16 cellular contexts compared by ENCODE assay signal in genomic region chr7:1223196-1224092, GRCh38. TPM values are rescaled to one million over a fixed set of nuclear protein-coding genes. Genes with fewer than 3 reads are reported as not detected.
DNase-seq lines count a peak whose midpoint lies in the region; FAIRE-seq and TF ChIP-seq lines count a peak whose summit lies in the region.
"Had no signal": no experiment of that assay in that cellular context is flagged by ENCODE, and none has a peak within 500 bp of the region (broad histone marks: within the 10 kb centered on the region; RNA-seq: fewer than 3 reads in every experiment).

No MANE protein-coding gene starts in this region.

- H3K4me3 ChIP-seq in breast epithelium (no peak overlapping the region), PC-9 (no peak overlapping the region), suprapubic skin (no peak overlapping the region)
- H3K4me3 ChIP-seq: lung, ovary had no signal

- no peak overlapping the region for H2AFZ ChIP-seq in PC-9

- no peak for TF ChIP-seq POLR2A in breast epithelium (IDR thresholded peaks at IDR 0.05)
- TF ChIP-seq POLR2A in erythroblast (IDR thresholded peaks at IDR 0.05; ENCODE audit: low read length) = no peak
- TF ChIP-seq POLR2A in suprapubic skin (IDR thresholded peaks at IDR 0.05) = no peak

- no peak for FAIRE-seq in D721Med (lab: Jason Lieb, UNC)
- FAIRE-seq: G401.6 had no signal

- TF ChIP-seq CTCF in breast epithelium (IDR thresholded peaks at IDR 0.05) = no peak
- peak; percentile 48; the same call in 1 of the 2 replicates for TF ChIP-seq CTCF in PC-9 (conservative IDR thresholded peaks at IDR 0.05)
- TF ChIP-seq CTCF in suprapubic skin (IDR thresholded peaks at IDR 0.05) = no peak
- no peak for TF ChIP-seq CTCF in D721Med (IDR thresholded peaks at IDR 0.05; ENCODE audit: insufficient read depth, missing control alignments)

- H3K4me1 ChIP-seq in breast epithelium = no peaks in the 10 kb centered on the region
- no peaks in the 10 kb centered on the region for H3K4me1 ChIP-seq in PC-9 (replicated peaks; ENCODE audit: insufficient read depth)
- H3K4me1 ChIP-seq in suprapubic skin = peaks cover 19% of the 10 kb centered on the region

- no peak for TF ChIP-seq EP300 in suprapubic skin (IDR thresholded peaks at IDR 0.05)

- WGBS in suprapubic skin = 48% methylated on average over 10 of the region's 34 CpGs

- H3K27me3 ChIP-seq in breast epithelium (peaks cover 20 to 96% of the 10 kb centered on the region in 2 donors), PC-9 (ENCODE audit: insufficient read depth, low read depth) (peaks cover 96% of the 10 kb centered on the region), suprapubic skin (peaks cover 95% of the 10 kb centered on the region)

- CTCF ChIA-PET in PC-9 (lab: Charles Lee) = no interaction called here

- no peak overlapping the region for H3K4me2 ChIP-seq in PC-9

- POLR2A ChIA-PET in PC-9 (lab: Charles Lee; ENCODE audit: unreplicated experiment) = no interaction called here

- no peaks in the 10 kb centered on the region for H3K9me2 ChIP-seq in PC-9 (ENCODE audit: insufficient read depth)

- intact Hi-C loops in breast epithelium (cut with DNase I; ENCODE audit: low total_unique reads) = no loop called here
- intact Hi-C loops in PC-9 (cut with micrococcal nuclease; ENCODE audit: unreplicated experiment) = loop anchor here (2.0 kb wide), 2 partner anchors 189 to 251 kb away; no protein-coding TSS in a partner anchor

- no peak overlapping the region for H3K27ac ChIP-seq in breast epithelium
- no peak overlapping the region for H3K27ac ChIP-seq in PC-9
- no peak overlapping the region for H3K27ac ChIP-seq in suprapubic skin
- H3K27ac ChIP-seq: ovary had no signal

- no peaks in the 10 kb centered on the region for H3K79me2 ChIP-seq in PC-9 (ENCODE audit: low read depth)

- BruUV-seq in PC-9 (replicated peaks; lab: Mats Ljungman, UMichigan) = no TSS peak

- H3F3A ChIP-seq in PC-9 (ENCODE audit: insufficient read depth, low read depth) = no peaks in the 10 kb centered on the region

- H3K9me3 ChIP-seq in breast epithelium (no peaks in the 10 kb centered on the region), PC-9 (ENCODE audit: insufficient read depth, low read depth) (no peaks in the 10 kb centered on the region), suprapubic skin (no peaks in the 10 kb centered on the region)
- H3K9me3 ChIP-seq: ovary had no signal

- DNase-seq in T47D (ENCODE audit: low read depth in 1 of 2, low spot score in 1 of 2) = peak; percentile 63 to 90
- DNase-seq in breast epithelium (ENCODE audit: low spot score in 2 of 2) = no peak
- peak in 1 of 2 experiments; percentile 44 for DNase-seq in PC-9
- DNase-seq in erythroblast (lab: John Stamatoyannopoulos, UW) = peak; percentile 20 to 29
- no peak for DNase-seq in DMS114 treated with DMSO at 0.1 percent for 48 hours (lab: John Stamatoyannopoulos, UW; ENCODE audit: unreplicated experiment)
- no peak for DNase-seq in suprapubic skin (ENCODE audit: low spot score in 2 of 2)
- DNase-seq in D721Med (ENCODE audit: insufficient read length, low spot score) = no peak
- no peak for DNase-seq in DMS 273 (lab: John Stamatoyannopoulos, UW; ENCODE audit: unreplicated experiment)
- DNase-seq: AML-193, KBM-7, ovary, T-helper 9 cell had no signal

- H4K20me1 ChIP-seq in PC-9 (ENCODE audit: insufficient read depth) = no peaks in the 10 kb centered on the region

- in situ Hi-C loops in T47D (cut with HindIII; ENCODE audit: low pct_unique_long_range_greater_than_20kb, low sequenced_read_pairs) = no loop called here

- H3K36me3 ChIP-seq in breast epithelium = no peaks in the 10 kb centered on the region
- H3K36me3 ChIP-seq in PC-9 (ENCODE audit: low read depth) = no peaks in the 10 kb centered on the region
- no peaks in the 10 kb centered on the region for H3K36me3 ChIP-seq in suprapubic skin
- H3K36me3 ChIP-seq: ovary had no signal

RNA-seq across cellular contexts. Expression of gene UNCX, which starts 9.2 kb away (rescaled TPM):
- total RNA-seq in breast epithelium (not detected), PC-9 (2021) (not detected in 2 replicates), suprapubic skin (not detected)
- total RNA-seq: dorsolateral prefrontal cortex, lung, ovary, urinary bladder had no signal

Comparison
In these comparisons a context has a peak if more than half of its experiments do, and no peak if none do; other contexts are left out.
1. DNase-seq: peak in T47D (2 of 2) and erythroblast (2 of 2); none in breast epithelium (0 of 2), DMS114 treated with DMSO at 0.1 percent for 48 hours (single experiment), suprapubic skin (0 of 2), D721Med (single experiment) and DMS 273 (single experiment).